ENCODE assay signal across 9 cellular contexts in the genomic region with DNA sequence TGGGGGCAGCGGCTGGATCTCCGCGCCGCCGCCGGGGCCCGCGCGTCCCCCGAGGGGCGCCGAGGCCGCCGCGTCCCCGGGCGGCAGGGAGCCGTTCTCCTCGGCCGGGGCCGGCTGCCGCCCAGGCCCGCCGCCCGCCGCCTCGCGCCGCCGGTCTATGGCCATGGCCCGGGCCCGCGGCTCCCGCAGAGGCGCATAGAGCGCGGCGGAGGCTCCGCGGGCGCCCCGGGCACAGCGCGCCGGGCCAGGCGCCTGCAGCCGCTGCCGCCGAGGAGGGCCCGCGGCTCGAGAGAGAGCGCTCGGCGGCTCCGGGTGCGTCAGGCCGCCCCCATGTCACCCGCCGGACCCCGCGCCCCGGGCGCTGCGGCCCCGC. TPM values are rescaled to one million over a fixed set of nuclear protein-coding genes. Genes with fewer than 3 reads are reported as not detected.
DNase-seq lines count a peak whose midpoint lies in the region; ATAC-seq, FAIRE-seq and TF ChIP-seq lines count a peak whose summit lies in the region.
"Had no signal": no experiment of that assay in that cellular context is flagged by ENCODE, and none has a peak within 500 bp of the region (broad histone marks: within the 10 kb centered on the region; RNA-seq: fewer than 3 reads in every experiment).

No MANE protein-coding gene starts in this region.

- DNase-seq in GM12891 (ENCODE audit: insufficient read length, low spot score) (peak; percentile 53), choroid plexus epithelial cell (ENCODE audit: low read depth) (no peak), CD14-positive monocyte (ENCODE audit: low spot score) (no peak), G401 (ENCODE audit: low spot score) (no peak), NCI-H187 (lab: John Stamatoyannopoulos, UW) (no peak)
- DNase-seq in natural killer cell treated with Interleukin-12 subunit alpha and Interleukin-12 subunit beta and Interleukin-15 and Interleukin-18, amount 100 ng/mL, for 72 hours (ENCODE audit: low spot score): no peak

- FAIRE-seq in GM12891 (lab: Jason Lieb, UNC): no peak

- ATAC-seq in HG02759 (IDR thresholded peaks at IDR 0.05; ENCODE audit: unreplicated experiment) (peak; percentile 40), HG03095 (IDR thresholded peaks at IDR 0.05; ENCODE audit: unreplicated experiment) (no peak)
- peak; percentile 49 to 68 for ATAC-seq in natural killer cell treated with Interleukin-12 subunit alpha and Interleukin-12 subunit beta and Interleukin-15 and Interleukin-18, amount 100 ng/mL, for 72 hours

- H3K27ac Mint-ChIP-seq in natural killer cell treated with Interleukin-12 subunit alpha and Interleukin-12 subunit beta and Interleukin-15 and Interleukin-18, amount 100 ng/mL, for 72 hours: no peak overlapping the region
- no peak overlapping the region for H3K27ac Mint-ChIP-seq in CD14-positive monocyte
- H3K27ac Mint-ChIP-seq: T-helper 1 cell treated with Interleukin-12 subunit alpha and Interleukin-12 subunit beta and Interleukin-4 antibody, amounts not matched to agents 30 μg/mL and 1 μg/mL, for 36 hours had no signal

- in situ Hi-C loops in G401 (cut with HindIII; ENCODE audit: low sequenced_read_pairs): no loop called here

- H3K27me3 Mint-ChIP-seq in natural killer cell treated with Interleukin-12 subunit alpha and Interleukin-12 subunit beta and Interleukin-15 and Interleukin-18, amount 100 ng/mL, for 72 hours: peaks cover 27 to 50% of the 10 kb centered on the region in 2 donors
- peaks cover 47 to 53% (median 52%) of the 10 kb centered on the region in 3 donors for H3K27me3 Mint-ChIP-seq in CD14-positive monocyte (ENCODE audit: low read depth in 3 of 3)

- no peak for TF ChIP-seq POLR2A in GM12891 (IDR thresholded peaks at IDR 0.05; ENCODE audit: low read depth, low read length)

- peaks cover 6% of the 10 kb centered on the region for H3K36me3 Mint-ChIP-seq in natural killer cell treated with Interleukin-12 subunit alpha and Interleukin-12 subunit beta and Interleukin-15 and Interleukin-18, amount 100 ng/mL, for 72 hours
- peaks cover 0 to 4% of the 10 kb centered on the region in 2 donors for H3K36me3 Mint-ChIP-seq in CD14-positive monocyte

- TF ChIP-seq CTCF in choroid plexus epithelial cell (conservative IDR thresholded peaks at IDR 0.05; ENCODE audit: low read depth, low read length) (no peak), CD14-positive monocyte (IDR thresholded peaks at IDR 0.05) (no peak)

- peak overlapping the region; percentile 73 for H3K4me3 ChIP-seq in choroid plexus epithelial cell (ENCODE audit: low read depth, low read length)

- H3K9me3 Mint-ChIP-seq in natural killer cell treated with Interleukin-12 subunit alpha and Interleukin-12 subunit beta and Interleukin-15 and Interleukin-18, amount 100 ng/mL, for 72 hours: no peaks in the 10 kb centered on the region
- H3K9me3 Mint-ChIP-seq in CD14-positive monocyte: peaks cover 0 to 7% (median 3%) of the 10 kb centered on the region in 7 donors
- H3K9me3 Mint-ChIP-seq: T-helper 1 cell treated with Interleukin-12 subunit alpha and Interleukin-12 subunit beta and Interleukin-4 antibody, amounts not matched to agents 30 μg/mL and 1 μg/mL, for 36 hours had no signal

- intact Hi-C loops in CD14-positive monocyte (cut with micrococcal nuclease): no loop called here

- H3K4me3 Mint-ChIP-seq in natural killer cell treated with Interleukin-12 subunit alpha and Interleukin-12 subunit beta and Interleukin-15 and Interleukin-18, amount 100 ng/mL, for 72 hours: no peak overlapping the region
- no peak overlapping the region for H3K4me3 Mint-ChIP-seq in CD14-positive monocyte

- H3K4me1 Mint-ChIP-seq in natural killer cell treated with Interleukin-12 subunit alpha and Interleukin-12 subunit beta and Interleukin-15 and Interleukin-18, amount 100 ng/mL, for 72 hours (ENCODE audit: low read depth in 2 of 2): peaks cover 5 to 7% of the 10 kb centered on the region in 2 donors
- H3K4me1 Mint-ChIP-seq in CD14-positive monocyte: peaks cover 6% of the 10 kb centered on the region

TF ChIP-seq in GM12891, 5 proteins besides CTCF, POLR2A, EP300 and RAD21:
- no peak for TF ChIP-seq TAF1 (IDR thresholded peaks at IDR 0.05; ENCODE audit: low read depth, low read length)
- no peak for TF ChIP-seq POU2F2 (IDR thresholded peaks at IDR 0.05; ENCODE audit: low read depth, low read length)
- TF ChIP-seq PAX5 (IDR thresholded peaks at IDR 0.05; ENCODE audit: insufficient read depth, low read length, severe bottlenecking): no peak
- TF ChIP-seq POLR2AphosphoS5 (IDR thresholded peaks at IDR 0.05; ENCODE audit: low read depth, low read length): no peak
- no peak for TF ChIP-seq SPI1 (IDR thresholded peaks at IDR 0.05; ENCODE audit: low read depth, low read length)

RNA-seq across cellular contexts. Expression of gene SLC22A23, which starts 0.5 kb away (rescaled TPM):
- polyA plus RNA-seq in GM12891 (2012; ENCODE audit: low read depth, missing spikeins): 2.4 TPM
- total RNA-seq in natural killer cell treated with Interleukin-12 subunit alpha and Interleukin-12 subunit beta and Interleukin-15 and Interleukin-18, amount 100 ng/mL, for 72 hours: under 1 TPM; 0.11 to 0.14 TPM
- polyA plus RNA-seq in CD14-positive monocyte: not detected
- total RNA-seq in G401 (2014; rRNA removed; shearing (Covaris generic)): 0.12 and 0.20 TPM in 2 replicates
